Comparison of ENCODE assay signal across 8 cellular contexts in the genomic region with DNA sequence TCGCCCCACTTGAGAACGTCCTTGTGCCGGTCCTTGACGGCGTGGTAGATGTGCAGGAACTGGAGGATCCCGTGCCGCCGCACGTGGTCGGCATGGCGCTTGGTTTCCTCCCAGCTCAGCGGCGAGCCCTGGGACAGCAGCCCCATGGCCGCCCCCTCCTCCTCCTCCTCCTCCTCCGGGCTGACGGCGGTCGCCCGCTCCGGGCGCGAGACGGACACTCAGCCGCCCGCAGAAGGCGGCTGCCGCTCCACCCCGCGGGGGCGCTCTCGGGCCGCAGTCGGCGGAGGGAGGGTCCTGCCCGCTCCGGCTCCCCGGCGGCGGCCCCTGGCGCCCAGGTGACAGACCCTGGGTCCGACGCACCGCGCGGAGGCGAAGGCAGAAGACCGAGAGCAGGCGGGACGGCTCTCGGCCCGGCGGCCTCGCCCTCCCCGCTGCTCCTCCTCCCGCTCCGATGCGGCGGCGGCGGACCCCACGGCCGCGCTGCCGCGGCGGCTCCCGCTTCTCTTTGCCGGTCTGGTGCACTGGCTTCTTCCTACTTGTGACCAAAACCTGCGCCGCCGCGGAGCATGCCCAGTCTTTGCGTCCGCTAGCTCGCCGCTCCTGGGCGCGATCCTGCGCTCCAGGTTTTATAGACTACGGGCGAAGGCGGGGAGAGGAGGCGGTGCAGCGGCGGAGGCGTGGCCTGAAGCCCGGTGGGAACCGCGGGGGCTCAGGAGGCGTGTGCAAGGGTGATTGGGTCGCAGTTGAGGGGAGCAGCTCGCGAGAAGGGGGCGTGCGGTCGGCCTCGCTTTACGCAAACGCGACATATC. TPM values are rescaled to one million over a fixed set of nuclear protein-coding genes. Genes with fewer than 3 reads are reported as not detected.
DNase-seq lines count a peak whose midpoint lies in the region; ATAC-seq and TF ChIP-seq lines count a peak whose summit lies in the region.

A gene (minus strand): TSS at position 602 of the 809 bp plus-strand sequence. CDS start 456 bp downstream, at position 146.

- peak; percentile 82 for DNase-seq in DMS153 treated with DMSO at 0.1 percent for 48 hours (lab: John Stamatoyannopoulos, UW; ENCODE audit: unreplicated experiment)
- DNase-seq in PC-3 = peak; percentile 96
- peak; percentile 88 for DNase-seq in activated T-cell treated with anti-CD3 and anti-CD28 coated beads, Interleukin-2, amount 50 U/mL, for 1 hour
- DNase-seq in stimulated activated CD8-positive, alpha-beta memory T cell treated with anti-CD3 and anti-CD28 coated beads, Interleukin-7, amount 100 ng/mL, for 24 hours (ENCODE audit: low read depth) = peak; percentile 79

- peaks cover 37 to 49% (median 43%) of the 10 kb centered on the region in 3 donors for H3K4me1 Mint-ChIP-seq in IgD-negative memory B cell

- peak; percentile 65 for TF ChIP-seq CTCF in PC-3 (conservative IDR thresholded peaks at IDR 0.05; ENCODE audit: low read depth, low read length)

- H3K4me1 ChIP-seq in PC-3 (ENCODE audit: insufficient read depth, low read length) (peaks cover 42% of the 10 kb centered on the region), esophagus (ENCODE audit: control insufficient read depth in 2 of 2, insufficient read depth in 2 of 2, low read length in 1 of 2) (no peaks in the 10 kb centered on the region), muscle layer of colon (ENCODE audit: insufficient read depth, low read length) (peaks cover 49% of the 10 kb centered on the region)

- H3K4me3 ChIP-seq in PC-3 (ENCODE audit: low read length) (peak within 1 kb of the TSS; percentile 92), esophagus (ENCODE audit: low read depth in 1 of 2, low read length in 2 of 2) (peak within 1 kb of the TSS; percentile 90 to 98), muscle layer of colon (ENCODE audit: low read depth in 1 of 2, low read length in 2 of 2) (peak within 1 kb of the TSS; percentile 80 to 91)

- CTCF ChIA-PET in PC-3 (lab: Charles Lee) = interaction anchor here (0.6 to 1.7 kb wide), 5 partner anchors 51 to 108 kb away, joined by 3 to 11 read pairs (median 5); no protein-coding TSS in a partner anchor

- H3K27ac ChIP-seq in PC-3 (ENCODE audit: low read length) (peak within 1 kb of the TSS; percentile 56), esophagus (ENCODE audit: low read depth in 2 of 2, low read length in 1 of 2) (peak within 1 kb of the TSS; percentile 94 to 96), muscle layer of colon (ENCODE audit: low read depth, low read length) (peak within 1 kb of the TSS; percentile 88)

- H3K36me3 Mint-ChIP-seq in IgD-negative memory B cell = no peaks in the 10 kb centered on the region

- 1% methylated on average over 77 to 100 of the region's 100 CpGs for WGBS in esophagus, 2 donors

- ATAC-seq in GM21528 (IDR thresholded peaks at IDR 0.05; ENCODE audit: low FRiP score, unreplicated experiment) (peak; percentile 69), PC-3 (peak; percentile 55)

- H4K20me1 ChIP-seq in PC-3 (ENCODE audit: low read length) = peaks cover 21% of the 10 kb centered on the region

- H3K9ac ChIP-seq in PC-3 (ENCODE audit: low read length) (peak within 1 kb of the TSS; percentile 75), muscle layer of colon (ENCODE audit: low read length) (peak within 1 kb of the TSS; percentile 63)

- no peaks in the 10 kb centered on the region for H3K9me3 Mint-ChIP-seq in IgD-negative memory B cell

- intact Hi-C loops in PC-3 (cut with micrococcal nuclease) = loop anchor here (1.0 to 10.0 kb wide), 4 partner anchors 51 to 432 kb away; a partner anchor contains a TSS

- no peaks in the 10 kb centered on the region for H3K9me3 ChIP-seq in PC-3 (ENCODE audit: low read length)
- H3K9me3 ChIP-seq in esophagus (ENCODE audit: control insufficient read depth in 2 of 2, insufficient read depth in 1 of 2, low read depth in 1 of 2, low read length in 1 of 2) = no peaks in the 10 kb centered on the region
- H3K9me3 ChIP-seq in muscle layer of colon (ENCODE audit: low read length) = no peaks in the 10 kb centered on the region

- peak within 1 kb of the TSS; percentile 77 to 95 (median 92) for H3K27ac Mint-ChIP-seq in IgD-negative memory B cell

- H3K36me3 ChIP-seq in PC-3 (ENCODE audit: low read depth, low read length) = peaks cover 2% of the 10 kb centered on the region; the same call in 1 of the 2 replicates
- H3K36me3 ChIP-seq in esophagus (ENCODE audit: control insufficient read depth in 2 of 2, insufficient read depth in 2 of 2, low read length in 1 of 2) = no peaks in the 10 kb centered on the region
- H3K36me3 ChIP-seq in muscle layer of colon (ENCODE audit: insufficient read depth, low read length) = no peaks in the 10 kb centered on the region

- peak within 1 kb of the TSS; percentile 88 for H3K4me2 ChIP-seq in PC-3 (ENCODE audit: low read length)

- no peaks in the 10 kb centered on the region for H3K9me2 ChIP-seq in PC-3 (replicated peaks; ENCODE audit: low read length)

- peak within 1 kb of the TSS; percentile 83 to 94 (median 92) for H3K4me3 Mint-ChIP-seq in IgD-negative memory B cell

- H3K27me3 ChIP-seq in PC-3 (ENCODE audit: low read length) (no peaks in the 10 kb centered on the region), esophagus (ENCODE audit: control insufficient read depth in 1 of 2, insufficient read depth in 2 of 2, low read length in 2 of 2) (no peaks in the 10 kb centered on the region), muscle layer of colon (ENCODE audit: control insufficient read depth in 1 of 2, insufficient read depth in 2 of 2, low read length in 2 of 2) (no peaks in the 10 kb centered on the region)

- H3K27me3 Mint-ChIP-seq in IgD-negative memory B cell = no peaks in the 10 kb centered on the region

- H3K79me2 ChIP-seq in PC-3 (ENCODE audit: low read length) = peaks cover 48% of the 10 kb centered on the region

- peak within 1 kb of the TSS; percentile 91 for H2AFZ ChIP-seq in PC-3 (ENCODE audit: low read length)

- no TSS peak for BruUV-seq in PC-3 (replicated peaks; lab: Mats Ljungman, UMichigan)

- POLR2A ChIA-PET in PC-3 (lab: Charles Lee; ENCODE audit: unreplicated experiment) = interaction anchor here (0.6 to 0.7 kb wide), 3 partner anchors 71 to 112 kb away, joined by 3 to 4 read pairs (median 3); no protein-coding TSS in a partner anchor

- H3F3A ChIP-seq in PC-3 (ENCODE audit: low read length, unreplicated experiment) = no peaks in the 10 kb centered on the region

RNA-seq across cellular contexts. Expression of the gene that starts here (rescaled TPM):
- polyA plus RNA-seq in IgD-negative memory B cell (25.6 TPM), esophagus (10 to 100 TPM; 12.9 to 22.6 TPM)
- total RNA-seq in PC-3 (2014; rRNA removed) = 50.1 and 54.7 TPM in 2 replicates

Comparison
In these comparisons a context has a peak if more than half of its experiments do, and no peak if none do; other contexts are left out.
1. Peak in every context shown above with its lines: DNase-seq, ATAC-seq, H3K4me3 ChIP-seq and H3K27ac ChIP-seq.